In the genomic region with DNA sequence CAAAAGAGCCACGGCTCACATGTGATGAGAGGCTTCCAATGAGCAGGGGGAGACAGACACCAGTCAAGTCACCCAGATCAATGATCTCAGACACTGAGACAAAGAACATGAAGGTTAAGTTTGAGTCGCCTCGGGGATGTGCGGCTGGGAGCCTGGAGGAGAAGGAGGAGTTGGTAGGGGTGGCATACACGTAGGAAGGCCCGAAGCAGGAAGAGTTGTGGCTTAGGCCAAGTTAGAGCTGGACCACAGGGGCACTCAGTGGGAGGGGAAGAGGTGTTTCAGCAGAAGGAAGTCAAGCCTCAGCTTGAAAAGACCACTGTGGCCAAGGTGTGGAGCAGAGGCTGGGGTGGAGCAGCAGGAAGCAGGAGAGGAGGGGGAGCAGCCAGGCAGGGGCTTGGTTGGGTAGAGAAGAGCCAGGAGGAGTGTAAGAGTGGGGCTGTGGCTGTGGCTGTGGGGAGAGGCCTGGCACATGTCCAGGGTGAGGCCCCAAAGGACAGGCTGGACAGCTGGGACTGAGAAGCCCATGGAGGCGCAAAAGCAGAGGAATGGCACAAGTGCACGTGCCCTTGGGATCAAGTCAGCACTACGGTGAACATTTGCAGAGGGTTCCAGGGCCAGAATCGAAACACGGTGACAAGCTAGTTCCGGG, we compare ENCODE assay signal across 14 cellular contexts. TPM values are rescaled to one million over a fixed set of nuclear protein-coding genes. Genes with fewer than 3 reads are reported as not detected.
DNase-seq lines count a peak whose midpoint lies in the region; ATAC-seq and TF ChIP-seq lines count a peak whose summit lies in the region.
"Had no signal": no experiment of that assay in that cellular context is flagged by ENCODE, and none has a peak within 500 bp of the region (broad histone marks: within the 10 kb centered on the region; RNA-seq: fewer than 3 reads in every experiment).

No MANE protein-coding gene starts in this region.

- H3K36me3 ChIP-seq in esophagus squamous epithelium (peaks cover 0 to 56% (median 0%) of the 10 kb centered on the region in 3 donors), suprapubic skin (peaks cover 25% of the 10 kb centered on the region)
- H3K36me3 ChIP-seq: right atrium auricular region had no signal

- peak overlapping the region; percentile 31 to 59 for H3K27ac Mint-ChIP-seq in activated naive CD4-positive, alpha-beta T cell treated with anti-CD3 and anti-CD28 coated beads, Interleukin-2, amount 50 U/mL, for 72 hours

- H3K27me3 ChIP-seq in esophagus squamous epithelium: no peaks in the 10 kb centered on the region
- H3K27me3 ChIP-seq in suprapubic skin: no peaks in the 10 kb centered on the region
- H3K27me3 ChIP-seq: heart left ventricle, right atrium auricular region had no signal

- H3K9me3 ChIP-seq in esophagus squamous epithelium (no peaks in the 10 kb centered on the region), suprapubic skin (no peaks in the 10 kb centered on the region)
- H3K9me3 ChIP-seq: heart left ventricle, right atrium auricular region had no signal

- H3K4me3 ChIP-seq in esophagus squamous epithelium (no peak overlapping the region), suprapubic skin (no peak overlapping the region)
- H3K4me3 ChIP-seq: heart left ventricle, right atrium auricular region had no signal

- H3K27ac ChIP-seq in esophagus squamous epithelium: peak overlapping the region; percentile 18 to 65 (median 50)
- H3K27ac ChIP-seq in suprapubic skin: peak overlapping the region; percentile 44

- no peak for TF ChIP-seq EP300 in suprapubic skin (IDR thresholded peaks at IDR 0.05)

- intact Hi-C loops in esophagus squamous epithelium (cut with DNase I): no loop called here

- H3K4me1 ChIP-seq in esophagus squamous epithelium: peaks cover 13 to 76% (median 15%) of the 10 kb centered on the region in 3 donors
- peaks cover 47% of the 10 kb centered on the region for H3K4me1 ChIP-seq in suprapubic skin

- no peaks in the 10 kb centered on the region for H3K9me3 Mint-ChIP-seq in activated naive CD4-positive, alpha-beta T cell treated with anti-CD3 and anti-CD28 coated beads, Interleukin-2, amount 50 U/mL, for 72 hours

- WGBS in esophagus squamous epithelium, 2 donors: 56 to 58% methylated on average over 11 to 12 of the region's 12 CpGs
- WGBS in suprapubic skin: 72% methylated on average over 12 of the region's 12 CpGs

- peak; percentile 60 to 94 for ATAC-seq in activated naive CD4-positive, alpha-beta T cell treated with anti-CD3 and anti-CD28 coated beads, Interleukin-2, amount 50 U/mL, for 72 hours
- ATAC-seq: heart left ventricle had no signal

- TF ChIP-seq POLR2A in esophagus squamous epithelium (IDR thresholded peaks at IDR 0.05) (no peak), suprapubic skin (IDR thresholded peaks at IDR 0.05) (no peak)

- TF ChIP-seq CTCF in esophagus squamous epithelium (IDR thresholded peaks at IDR 0.05): no peak
- TF ChIP-seq CTCF in suprapubic skin (IDR thresholded peaks at IDR 0.05): no peak

- H3K36me3 Mint-ChIP-seq in activated naive CD4-positive, alpha-beta T cell treated with anti-CD3 and anti-CD28 coated beads, Interleukin-2, amount 50 U/mL, for 72 hours: no peaks in the 10 kb centered on the region

- in situ Hi-C loops in G401 (cut with HindIII; ENCODE audit: low sequenced_read_pairs): no loop called here

- peak in 1 of 2 donors; percentile 28 for DNase-seq in activated naive CD4-positive, alpha-beta T cell treated with anti-CD3 and anti-CD28 coated beads, Interleukin-2, amount 50 U/mL, for 72 hours (ENCODE audit: low spot score in 2 of 2)
- no peak for DNase-seq in activated naive CD4-positive, alpha-beta T cell treated with anti-CD3 and anti-CD28 coated beads, Interleukin-2, amount 50 U/mL, for 16 hours
- DNase-seq in UCSD-AML1 (lab: John Stamatoyannopoulos, UW; ENCODE audit: unreplicated experiment) (peak; percentile 58), esophagus squamous epithelium (lab: John Stamatoyannopoulos, UW) (no peak), suprapubic skin (ENCODE audit: low spot score in 2 of 2) (no peak), G401 (ENCODE audit: low spot score) (no peak), T1000 (lab: John Stamatoyannopoulos, UW) (no peak), COLO829 (ENCODE audit: low spot score) (no peak)
- DNase-seq: activated CD4-positive, alpha-beta T cell treated with anti-CD3 and anti-CD28 coated beads for 4 hours; effector memory CD4-positive, alpha-beta T cell; NCI-H510A treated with DMSO at 0.1 percent for 48 hours; SHP77 had no signal

RNA-seq across cellular contexts. Expression of a gene that starts 27.6 kb away (rescaled TPM):
- total RNA-seq in activated naive CD4-positive, alpha-beta T cell treated with anti-CD3 and anti-CD28 coated beads, Interleukin-2, amount 50 U/mL, for 72 hours: 10 to 100 TPM; 14.5 to 14.6 TPM
- total RNA-seq in esophagus squamous epithelium (100 to 1,000 TPM in 2 of 4 donors, 10 to 100 TPM in 2; 76.1 to 186 (median 118) TPM), suprapubic skin (100 to 1,000 TPM; 197 to 538 (median 406) TPM)
- 346 and 526 TPM in 2 replicates for total RNA-seq in G401 (2014; rRNA removed; shearing (Covaris generic))

RNA-seq across cellular contexts. Expression of a gene that starts 58.7 kb away (rescaled TPM):
- total RNA-seq in activated naive CD4-positive, alpha-beta T cell treated with anti-CD3 and anti-CD28 coated beads, Interleukin-2, amount 50 U/mL, for 72 hours: 10 to 100 TPM; 15.6 to 43.3 TPM
- 10 to 100 TPM; 57.3 to 68.4 (median 65.3) TPM for total RNA-seq in esophagus squamous epithelium
- 100 to 1,000 TPM; 118 to 202 (median 165) TPM for total RNA-seq in suprapubic skin
- 136 and 175 TPM in 2 replicates for total RNA-seq in G401 (2014; rRNA removed; shearing (Covaris generic))

Comparison
In these comparisons a context has a peak if more than half of its experiments do, and no peak if none do; other contexts are left out.
1. RNA of a gene that starts 27.6 kb away (total RNA-seq): 197 to 538 TPM in suprapubic skin, 346 to 526 TPM in G401 and 76.1 to 186 TPM in esophagus squamous epithelium; 14.5 to 14.6 TPM in activated naive CD4-positive, alpha-beta T cell treated with anti-CD3 and anti-CD28 coated beads, Interleukin-2, amount 50 U/mL, for 72 hours; every median in the first group is over 4 times any median in the second.